Comparison of ENCODE assay signal across 8 cellular contexts in genomic region chr15:72473670-72474465, GRCh38. TPM values are rescaled to one million over a fixed set of nuclear protein-coding genes. Genes with fewer than 3 reads are reported as not detected.
DNase-seq lines count a peak whose midpoint lies in the region; ATAC-seq, FAIRE-seq and TF ChIP-seq lines count a peak whose summit lies in the region.

ARIH1 (plus strand) TSS chr15:72474330; CDS start chr15:72474640, 310 bp downstream.

- ATAC-seq in HG02798 (IDR thresholded peaks at IDR 0.05; ENCODE audit: poor library complexity, unreplicated experiment), result peak; percentile 85
- ATAC-seq in left cardiac atrium, result peak; percentile 96 to 98

- H3K27ac Mint-ChIP-seq in progenitor cell of endocrine pancreas, result peak within 1 kb of the TSS; percentile 100

- intact Hi-C loops in left cardiac atrium (cut with DNase I), result loop anchor here in 1 of 2 donors (10.0 kb wide), 1 partner anchor 99 kb away; the partner anchor contains the start of gene HEXA

- peaks cover 22% of the 10 kb centered on the region for H3K4me1 Mint-ChIP-seq in progenitor cell of endocrine pancreas (ENCODE audit: low read depth)

- H3K4me3 Mint-ChIP-seq in progenitor cell of endocrine pancreas (ENCODE audit: low read depth), result peak within 1 kb of the TSS; percentile 94

- H3K27me3 Mint-ChIP-seq in progenitor cell of endocrine pancreas, result no peaks in the 10 kb centered on the region

- peak; percentile 90 for TF ChIP-seq POLR2A in GM12891 (IDR thresholded peaks at IDR 0.05; ENCODE audit: low read depth, low read length)

- TF ChIP-seq CTCF in progenitor cell of endocrine pancreas (IDR thresholded peaks at IDR 0.05; ENCODE audit: unreplicated experiment), result peak; percentile 33

- FAIRE-seq in GM12891 (lab: Jason Lieb, UNC), result peak; percentile 99

- peak; percentile 66 for DNase-seq in GM12891 (ENCODE audit: insufficient read length, low spot score)
- DNase-seq in NCI-H1436 (lab: John Stamatoyannopoulos, UW), result peak; percentile 96
- peak; percentile 91 to 97 (median 95) for DNase-seq in T-helper 1 cell
- peak; percentile 93 for DNase-seq in amniotic epithelial cell (ENCODE audit: low read depth)
- DNase-seq in left cardiac atrium, result peak; percentile 97
- peak; percentile 96 for DNase-seq in progenitor cell of endocrine pancreas (ENCODE audit: low spot score, unreplicated experiment)
- DNase-seq in ureter (ENCODE audit: low spot score), result peak; percentile 99

- H3K36me3 Mint-ChIP-seq in progenitor cell of endocrine pancreas (ENCODE audit: insufficient read depth), result peaks cover 14% of the 10 kb centered on the region

- no peaks in the 10 kb centered on the region for H3K9me3 Mint-ChIP-seq in progenitor cell of endocrine pancreas (ENCODE audit: low read depth)

TF ChIP-seq in GM12891, 5 proteins besides CTCF, POLR2A, EP300 and RAD21:
- TF ChIP-seq PAX5 (IDR thresholded peaks at IDR 0.05; ENCODE audit: insufficient read depth, low read length, severe bottlenecking) (no peak), POLR2AphosphoS5 (IDR thresholded peaks at IDR 0.05; ENCODE audit: low read depth, low read length) (peak; percentile 88), SPI1 (IDR thresholded peaks at IDR 0.05; ENCODE audit: low read depth, low read length) (no peak), TAF1 (IDR thresholded peaks at IDR 0.05; ENCODE audit: low read depth, low read length) (peak; percentile 91), POU2F2 (IDR thresholded peaks at IDR 0.05; ENCODE audit: low read depth, low read length) (0 out of 2 replicates have a peak, but pooled peaks have one; percentile 11)

RNA-seq across cellular contexts. Expression of gene ARIH1, which starts in this region (rescaled TPM):
- 28.2 TPM for polyA plus RNA-seq in GM12891 (2012; ENCODE audit: low read depth, missing spikeins)
- total RNA-seq in left cardiac atrium (100 to 1,000 TPM; 141 to 142 TPM), progenitor cell of endocrine pancreas (171 and 202 TPM in 2 replicates), ureter (163 TPM)

Comparison
In these comparisons a context has a peak if more than half of its experiments do, and no peak if none do; other contexts are left out.
1. Peak in every context shown above with its lines: DNase-seq and ATAC-seq.